In genomic region chr3:52124766-52125165, GRCh38 we compare ENCODE assay signal across 13 cellular contexts. TPM values are rescaled to one million over a fixed set of nuclear protein-coding genes. Genes with fewer than 3 reads are reported as not detected.
DNase-seq lines count a peak whose midpoint lies in the region; ATAC-seq and TF ChIP-seq lines count a peak whose summit lies in the region.
"Had no signal": no experiment of that assay in that cellular context is flagged by ENCODE, and none has a peak within 500 bp of the region (broad histone marks: within the 10 kb centered on the region; RNA-seq: fewer than 3 reads in every experiment).

No MANE protein-coding gene starts in this region.

- TF ChIP-seq CTCF in VCaP (conservative IDR thresholded peaks at IDR 0.05) (no peak), sigmoid colon (IDR thresholded peaks at IDR 0.05) (no peak)

- no peaks in the 10 kb centered on the region for H3K9me3 ChIP-seq in sigmoid colon

- intact Hi-C loops in left ventricle myocardium superior (cut with micrococcal nuclease) (loop anchor here (5.0 to 10.0 kb wide), 2 partner anchors 50 to 122 kb away; no protein-coding TSS in a partner anchor), Right ventricle myocardium inferior (cut with DNase I) (no loop called here), sigmoid colon (cut with DNase I) (loop anchor here (5.0 kb wide), 2 partner anchors 52 to 182 kb away; partner anchors contain the start of genes PARP3 and RRP9)

- ATAC-seq in left ventricle myocardium superior (no peak), Right ventricle myocardium inferior (no peak), GM18517 (IDR thresholded peaks at IDR 0.05; ENCODE audit: unreplicated experiment) (no peak)
- ATAC-seq: HCT116, K562 had no signal

- WGBS in sigmoid colon, 2 donors: 95% methylated on average over 8 of the region's 8 CpGs

- no peak for TF ChIP-seq EP300 in sigmoid colon (IDR thresholded peaks at IDR 0.05)

- DNase-seq in left ventricle myocardium superior: peak; percentile 16
- DNase-seq in Right ventricle myocardium inferior (ENCODE audit: missing footprints): no peak
- peak; percentile 43 for DNase-seq in sigmoid colon
- no peak for DNase-seq in NCI-H2081 (lab: John Stamatoyannopoulos, UW)
- DNase-seq in UCSD-AML1 (lab: John Stamatoyannopoulos, UW; ENCODE audit: unreplicated experiment): no peak
- DNase-seq: ACHN; CD4-positive, CD25-positive, alpha-beta regulatory T cell; DMS 273 treated with DMSO at 0.1 percent for 48 hours; GM23248 had no signal

- no peak for TF ChIP-seq POLR2A in sigmoid colon (IDR thresholded peaks at IDR 0.05)

- H3K36me3 ChIP-seq in sigmoid colon: no peaks in the 10 kb centered on the region

- H3K4me3 ChIP-seq in sigmoid colon: no peak overlapping the region
- H3K4me3 ChIP-seq: GM23248, K562 had no signal

- H3K4me1 ChIP-seq in sigmoid colon: peaks cover 0 to 14% (median 5%) of the 10 kb centered on the region in 4 donors

- H3K27me3 ChIP-seq in sigmoid colon: no peaks in the 10 kb centered on the region

- peak overlapping the region; percentile 36 for H3K27ac ChIP-seq in VCaP
- H3K27ac ChIP-seq in sigmoid colon: no peak overlapping the region
- H3K27ac ChIP-seq: GM23248 had no signal

RNA-seq across cellular contexts. Expression of gene POC1A, which starts 29.5 kb away (rescaled TPM):
- total RNA-seq in left ventricle myocardium superior (1.5 TPM), Right ventricle myocardium inferior (1.7 TPM), sigmoid colon (1 to 10 TPM in 3 of 4 donors, under 1 TPM in 1; 0.66 to 1.7 (median 1.2) TPM)
- 10 to 100 TPM in 1 of 3 donors, 1 to 10 TPM in 2; 3.6 to 15.8 (median 7.6) TPM for polyA plus RNA-seq in sigmoid colon

Comparison
In these comparisons a context has a peak if more than half of its experiments do, and no peak if none do; other contexts are left out.
1. DNase-seq: peak in left ventricle myocardium superior (single experiment) and sigmoid colon (single experiment); none in Right ventricle myocardium inferior (single experiment), NCI-H2081 (0 of 2) and UCSD-AML1 (single experiment).